In genomic region chr5:9626955-9627354, GRCh38 we compare ENCODE assay signal across 1 cellular context.
A peak's percentile ranks its signal among the peaks of the same experiment; 100 is the strongest.
TF ChIP-seq lines count a peak whose summit lies in the region.

No MANE protein-coding gene starts in this region.

TF ChIP-seq in SK-N-SH treated with all-trans-retinoic acid at 6 μM for 48 hours, 23 proteins besides CTCF, POLR2A, EP300 and RAD21 (continued from another document):
- TF ChIP-seq TSHZ2 (CRISPR knock-in tag; IDR thresholded peaks at IDR 0.05) (peak; percentile 93), GLIS3 (CRISPR knock-in tag; IDR thresholded peaks at IDR 0.05) (peak; percentile 74; the same call in 1 of the 2 replicates), ZC3H10 (CRISPR knock-in tag; IDR thresholded peaks at IDR 0.05) (no peak), ZNF8 (CRISPR knock-in tag; IDR thresholded peaks at IDR 0.05) (peak; percentile 22; the same call in 1 of the 2 replicates), ESRRG (CRISPR knock-in tag; IDR thresholded peaks at IDR 0.05) (peak; percentile 71; the same call in 1 of the 2 replicates)
TF ChIP-seq in SK-N-SH treated with all-trans-retinoic acid at 6 μM for 48 hours: peak in this region for 11.
